ENCODE assay signal across 1 cellular context in genomic region chr9:121751686-121752445, GRCh38.
TF ChIP-seq lines count a peak whose summit lies in the region.

No MANE protein-coding gene starts in this region.

TF ChIP-seq in HepG2, 621 proteins besides CTCF, POLR2A, EP300 and RAD21 (continued from another document):
- TF ChIP-seq USF2 (IDR thresholded peaks at IDR 0.05; ENCODE audit: low read depth, low read length) (no peak), USF2 (CRISPR knock-in tag; IDR thresholded peaks at IDR 0.05; ENCODE audit: borderline replicate concordance) (no peak), PITX1 (CRISPR knock-in tag; IDR thresholded peaks at IDR 0.05) (no peak), ARHGAP35 (CRISPR knock-in tag; IDR thresholded peaks at IDR 0.05; ENCODE audit: borderline replicate concordance) (no peak), CBX2 (IDR thresholded peaks at IDR 0.05; ENCODE audit: low read depth, low read length) (no peak), CBX2 (CRISPR knock-in tag; IDR thresholded peaks at IDR 0.05; ENCODE audit: low read depth) (no peak), ZNF317 (CRISPR knock-in tag; IDR thresholded peaks at IDR 0.05) (no peak), CREM (IDR thresholded peaks at IDR 0.05) (no peak), CREM (CRISPR knock-in tag; IDR thresholded peaks at IDR 0.05) (no peak), NFE2L2 (IDR thresholded peaks at IDR 0.05; ENCODE audit: low read length) (no peak), ZNF891 (CRISPR knock-in tag; IDR thresholded peaks at IDR 0.05) (no peak), RXRA (CRISPR knock-in tag; IDR thresholded peaks at IDR 0.05) (0 out of 2 replicates have a peak, but pooled peaks have one; percentile 12), ZNF234 (CRISPR knock-in tag; conservative IDR thresholded peaks at IDR 0.05) (no peak), RFX3 (CRISPR knock-in tag; IDR thresholded peaks at IDR 0.05) (no peak), JUN (CRISPR knock-in tag; IDR thresholded peaks at IDR 0.05) (no peak), ZFP41 (CRISPR knock-in tag; IDR thresholded peaks at IDR 0.05; ENCODE audit: borderline replicate concordance) (no peak), SPEN (CRISPR knock-in tag; IDR thresholded peaks at IDR 0.05; ENCODE audit: low read depth) (0 out of 2 replicates have a peak, but pooled peaks have one; percentile 47), KLF15 (CRISPR knock-in tag; IDR thresholded peaks at IDR 0.05; ENCODE audit: borderline replicate concordance) (no peak), ZNF691 (CRISPR knock-in tag; IDR thresholded peaks at IDR 0.05; ENCODE audit: borderline replicate concordance, low read depth) (no peak), ATF3 (CRISPR knock-in tag; IDR thresholded peaks at IDR 0.05) (no peak)
TF ChIP-seq in HepG2: peak in this region for 7.
